8 cellular contexts compared by ENCODE assay signal in the genomic region with DNA sequence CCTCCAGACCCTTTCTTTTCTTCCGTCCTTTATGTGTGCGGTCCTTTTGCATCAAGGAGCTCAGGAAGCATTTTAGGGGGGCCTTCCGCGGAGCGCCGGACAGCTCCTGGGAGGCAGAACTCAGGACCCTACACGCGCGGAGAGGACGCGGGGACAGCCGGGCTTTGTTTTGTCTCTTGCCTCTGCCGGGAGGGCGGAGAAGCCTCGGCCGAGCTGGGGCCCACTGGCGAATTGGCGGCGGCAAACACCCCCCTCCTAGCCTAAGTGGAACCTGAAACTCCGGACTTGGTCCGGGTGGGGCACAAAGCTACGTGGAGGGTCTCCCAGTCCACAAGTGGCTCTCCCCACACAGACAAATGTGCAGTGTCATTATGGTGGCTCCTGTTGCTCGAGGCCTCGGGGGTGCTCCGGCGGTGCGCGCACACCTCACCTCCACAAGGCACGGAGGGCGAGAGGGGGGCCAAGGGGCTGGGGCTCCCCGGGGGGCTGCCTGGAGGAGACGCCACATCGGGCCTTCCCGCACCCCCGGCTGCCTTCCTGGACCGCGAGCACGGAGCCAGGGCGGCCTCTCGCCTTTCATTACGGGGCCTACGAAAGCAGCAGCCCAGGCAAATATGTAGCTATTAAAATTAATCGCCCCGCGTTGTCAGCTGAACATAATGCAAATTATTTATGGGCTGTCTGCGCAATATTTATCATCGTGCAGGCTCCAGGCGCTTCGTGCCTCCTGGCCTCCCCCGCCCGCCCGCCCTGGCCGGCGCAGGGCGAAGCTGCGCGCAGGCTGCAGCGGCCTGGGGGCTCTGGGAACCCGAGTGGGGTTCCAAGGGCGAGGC.
A peak's percentile ranks its signal among the peaks of the same experiment; 100 is the strongest.
DNase-seq lines count a peak whose midpoint lies in the region; ATAC-seq and TF ChIP-seq lines count a peak whose summit lies in the region.

No MANE protein-coding gene starts in this region.

- H3K4me3 Mint-ChIP-seq in CD8-positive, alpha-beta T cell: peak overlapping the region; percentile 88

- TF ChIP-seq CTCF in CD8-positive, alpha-beta T cell (IDR thresholded peaks at IDR 0.05): no peak
- TF ChIP-seq CTCF in Loucy (conservative IDR thresholded peaks at IDR 0.05; ENCODE audit: low read length) (no peak), neutrophil (IDR thresholded peaks at IDR 0.05) (no peak)

- POLR2A ChIA-PET in CD8-positive, alpha-beta T cell (lab: Charles Lee): interaction anchor here (1.0 to 11.8 kb wide), 8 partner anchors 8 to 438 kb away, joined by 3 to 106 read pairs (median 4); partner anchors contain the start of gene BCOR

- no peaks in the 10 kb centered on the region for H3K9me2 ChIP-seq in Loucy (replicated peaks; ENCODE audit: low read depth, low read length)

- peaks cover 42% of the 10 kb centered on the region for H3K4me1 Mint-ChIP-seq in CD8-positive, alpha-beta T cell (ENCODE audit: low read depth)

- no peaks in the 10 kb centered on the region for H3F3A ChIP-seq in Loucy (ENCODE audit: low read depth)

- no peaks in the 10 kb centered on the region for H3K27me3 ChIP-seq in CD8-positive, alpha-beta T cell (ENCODE audit: insufficient read depth, low read length)
- H3K27me3 ChIP-seq in Loucy (ENCODE audit: insufficient read depth, low read length, poor library complexity, severe bottlenecking) (no peaks in the 10 kb centered on the region), ectodermal cell (ENCODE audit: control insufficient read depth, insufficient read depth, low read length, poor library complexity, severe bottlenecking) (peaks cover 69% of the 10 kb centered on the region), neutrophil (peaks cover 44% of the 10 kb centered on the region)

- intact Hi-C loops in CD8-positive, alpha-beta T cell (cut with DNase I, micrococcal nuclease): loop anchor here (1.0 to 5.0 kb wide), 4 partner anchors 16 to 356 kb away; no protein-coding TSS in a partner anchor

- peaks cover 43% of the 10 kb centered on the region for H3K4me1 ChIP-seq in CD8-positive, alpha-beta T cell (ENCODE audit: insufficient read depth, low read length)
- H3K4me1 ChIP-seq in Loucy (ENCODE audit: insufficient read depth, low read length, poor library complexity, severe bottlenecking) (peaks cover 47% of the 10 kb centered on the region), ectodermal cell (ENCODE audit: control insufficient read depth, insufficient read depth, low read length) (peaks cover 16% of the 10 kb centered on the region), neutrophil (ENCODE audit: control insufficient read depth in 1 of 2, insufficient read depth in 1 of 2, low read depth in 1 of 2, low read length in 1 of 2) (peaks cover 51 to 56% of the 10 kb centered on the region in 2 experiments)

- H4K20me1 ChIP-seq in Loucy (ENCODE audit: insufficient read depth, low read length, poor library complexity, severe bottlenecking): no peaks in the 10 kb centered on the region

- CTCF ChIA-PET in CD8-positive, alpha-beta T cell (lab: Charles Lee): interaction anchor here (0.9 to 1.9 kb wide), 6 partner anchors 9 to 99 kb away, joined by 3 to 6 read pairs (median 4); partner anchors contain the start of gene BCOR

- H3K36me3 ChIP-seq in CD8-positive, alpha-beta T cell (ENCODE audit: insufficient read depth, low read length): no peaks in the 10 kb centered on the region
- H3K36me3 ChIP-seq in Loucy (ENCODE audit: insufficient read depth, low read length): no peaks in the 10 kb centered on the region
- H3K36me3 ChIP-seq in ectodermal cell (ENCODE audit: control insufficient read depth, insufficient read depth, low read length): no peaks in the 10 kb centered on the region
- H3K36me3 ChIP-seq in neutrophil: no peaks in the 10 kb centered on the region

- H3K9me3 Mint-ChIP-seq in CD8-positive, alpha-beta T cell: no peaks in the 10 kb centered on the region

- H3K27me3 Mint-ChIP-seq in CD8-positive, alpha-beta T cell (ENCODE audit: low read depth): no peaks in the 10 kb centered on the region

- no peak overlapping the region for H3K4me3 ChIP-seq in CD8-positive, alpha-beta T cell (ENCODE audit: low read depth, low read length)
- peak overlapping the region; percentile 90 for H3K4me3 ChIP-seq in Loucy (ENCODE audit: low read length, poor library complexity, severe bottlenecking)
- H3K4me3 ChIP-seq in ectodermal cell (ENCODE audit: insufficient read depth, low read depth, low read length): peak overlapping the region; percentile 25
- peak overlapping the region; percentile 45 to 57 for H3K4me3 ChIP-seq in neutrophil (ENCODE audit: low read depth in 1 of 2, low read length in 1 of 2)

- H2AFZ ChIP-seq in Loucy (ENCODE audit: low read length): no peak overlapping the region

- H3K4me2 ChIP-seq in Loucy (ENCODE audit: low read depth, low read length, poor library complexity, severe bottlenecking): peak overlapping the region; percentile 96

- H3K9me3 ChIP-seq in CD8-positive, alpha-beta T cell (ENCODE audit: low read length): no peaks in the 10 kb centered on the region
- no peaks in the 10 kb centered on the region for H3K9me3 ChIP-seq in Loucy (ENCODE audit: insufficient read depth, low read depth, low read length)
- H3K9me3 ChIP-seq in ectodermal cell (ENCODE audit: control insufficient read depth, low read length): no peaks in the 10 kb centered on the region
- H3K9me3 ChIP-seq in neutrophil: no peaks in the 10 kb centered on the region

- no peak overlapping the region for H3K27ac ChIP-seq in CD8-positive, alpha-beta T cell (ENCODE audit: low read depth, low read length)
- H3K27ac ChIP-seq in ectodermal cell (ENCODE audit: insufficient read depth, low read depth, low read length, poor library complexity, severe bottlenecking): no peak overlapping the region
- no peak overlapping the region for H3K27ac ChIP-seq in neutrophil

- no peaks in the 10 kb centered on the region for H3K36me3 Mint-ChIP-seq in CD8-positive, alpha-beta T cell

- no peak for DNase-seq in CD8-positive, alpha-beta T cell
- DNase-seq in NCI-H1436 treated with DMSO at 0.1 percent for 48 hours (lab: John Stamatoyannopoulos, UW) (no peak), SW480 (ENCODE audit: low spot score) (no peak), globus pallidus (ENCODE audit: low spot score) (no peak)

- no peak for ATAC-seq in CD8-positive, alpha-beta T cell
- ATAC-seq in HG03571 (IDR thresholded peaks at IDR 0.05; ENCODE audit: unreplicated experiment): no peak

- H3K9ac ChIP-seq in Loucy (ENCODE audit: low read depth, low read length, poor library complexity, severe bottlenecking): peak overlapping the region; percentile 100

- H3K27ac Mint-ChIP-seq in CD8-positive, alpha-beta T cell: peak overlapping the region; percentile 90

- WGBS in ectodermal cell, 2 experiments: 1% methylated on average over 60 of the region's 60 CpGs

- H3K79me2 ChIP-seq in Loucy (ENCODE audit: insufficient read depth, low read length): peaks cover 73% of the 10 kb centered on the region
